ENCODE assay signal across 9 cellular contexts in the genomic region with DNA sequence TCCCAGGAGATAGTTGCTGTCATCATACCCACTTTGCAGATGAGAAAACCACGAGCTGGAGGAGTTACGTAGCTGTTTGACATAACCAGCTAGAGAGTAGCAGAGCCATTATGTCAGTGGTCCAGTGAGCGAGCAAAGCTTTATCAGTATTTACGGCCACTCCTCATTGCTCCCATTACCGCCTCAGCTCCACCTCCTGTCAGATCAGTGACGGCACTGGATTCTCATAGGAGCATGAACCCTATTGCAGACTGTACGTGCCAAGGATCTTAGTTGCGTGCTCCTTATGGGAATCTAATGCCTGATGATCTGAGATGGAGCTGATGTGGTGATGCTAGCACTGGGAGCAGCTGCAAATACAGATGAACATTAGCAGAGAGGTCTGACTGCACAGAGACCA.
"Had no signal": no experiment of that assay in that cellular context is flagged by ENCODE, and none has a peak within 500 bp of the region (broad histone marks: within the 10 kb centered on the region; RNA-seq: fewer than 3 reads in every experiment).

No MANE protein-coding gene starts in this region.

- ATAC-seq: GM23338 had no signal

- H3K4me2 ChIP-seq: GM23338, KMS-11 had no signal

- FAIRE-seq: H1, H54, HTR-8/SVneo had no signal

- H3K4me3 ChIP-seq: GM23338 had no signal

- H3K27ac ChIP-seq: KMS-11 had no signal

- H3K9ac ChIP-seq: KMS-11 had no signal

- H2AFZ ChIP-seq: GM23338 had no signal

- DNase-seq: H9, HCEC 1CT, IMR-90, KBM-7 had no signal
